25 cellular contexts compared by ENCODE assay signal in genomic region chr10:46236941-46237681, GRCh38. TPM values are rescaled to one million over a fixed set of nuclear protein-coding genes. Genes with fewer than 3 reads are reported as not detected.
DNase-seq lines count a peak whose midpoint lies in the region; ATAC-seq and TF ChIP-seq lines count a peak whose summit lies in the region.
"Had no signal": no experiment of that assay in that cellular context is flagged by ENCODE, and none has a peak within 500 bp of the region (broad histone marks: within the 10 kb centered on the region; RNA-seq: fewer than 3 reads in every experiment).

No MANE protein-coding gene starts in this region.

- DNase-seq in cardiac septum (ENCODE audit: low spot score) (peak; percentile 36), Right ventricle myocardium superior (no peak), memory B cell (ENCODE audit: low spot score in 2 of 2) (no peak), upper lobe of right lung (peak; percentile 44), ascending aorta (ENCODE audit: low spot score in 2 of 2) (no peak)
- DNase-seq in activated T-cell treated with anti-CD3 and anti-CD28 coated beads, Interleukin-2, amount 50 U/mL, for 72 hours: no peak
- DNase-seq: activated CD4-positive, alpha-beta T cell treated with anti-CD3 and anti-CD28 coated beads, Interleukin-2, amount 50 U/mL, for 1 hour; brain microvascular endothelial cell; DMS 273 treated with DMSO at 0.1 percent for 48 hours; NCI-H1105 treated with DMSO at 0.1 percent for 48 hours; NCI-H524 treated with DMSO at 0.1 percent for 48 hours; right cardiac atrium; stimulated activated CD4-positive, alpha-beta T cell treated with anti-CD3 and anti-CD28 coated beads, Interleukin-12 subunit alpha, Interleukin-12 subunit beta, amount 100 ng/mL, for 4 hours; WERI-Rb-1 had no signal

- peaks cover under 1% of the 10 kb centered on the region in 2 donors for H3K9me3 Mint-ChIP-seq in activated T-cell treated with anti-CD3 and anti-CD28 coated beads, Interleukin-2, amount 50 U/mL, for 72 hours
- H3K9me3 Mint-ChIP-seq in memory B cell: peaks cover 3% of the 10 kb centered on the region
- peaks cover 8% of the 10 kb centered on the region for H3K9me3 Mint-ChIP-seq in stimulated activated memory B cell treated with anti-CD40 and anti-IgM and Interleukin-4, amounts not matched to agents 10 μg/mL and 1 μg/mL and 100 μg/mL, for 72 hours

- H3K36me3 Mint-ChIP-seq in activated T-cell treated with anti-CD3 and anti-CD28 coated beads, Interleukin-2, amount 50 U/mL, for 72 hours (ENCODE audit: insufficient read depth in 2 of 2): peaks cover 6 to 11% of the 10 kb centered on the region in 2 donors
- H3K36me3 Mint-ChIP-seq in memory B cell: peaks cover 19% of the 10 kb centered on the region
- H3K36me3 Mint-ChIP-seq in stimulated activated memory B cell treated with anti-CD40 and anti-IgM and Interleukin-4, amounts not matched to agents 10 μg/mL and 1 μg/mL and 100 μg/mL, for 72 hours: peaks cover 30% of the 10 kb centered on the region

- H3K27ac ChIP-seq in upper lobe of right lung (no peak overlapping the region), ascending aorta (no peak overlapping the region)
- H3K27ac ChIP-seq: BLaER1, brain microvascular endothelial cell, HL-60, WERI-Rb-1 had no signal

- no peak for ATAC-seq in Right ventricle myocardium superior (ENCODE audit: poor library complexity)
- ATAC-seq in activated T-cell treated with anti-CD3 and anti-CD28 coated beads, Interleukin-2, amount 50 U/mL, for 72 hours (replicated peaks in 1 of 2): no peak
- no peak for ATAC-seq in memory B cell (ENCODE audit: low read depth)
- no peak for ATAC-seq in upper lobe of right lung
- no peak for ATAC-seq in stimulated activated memory B cell treated with anti-CD40 and anti-IgM and Interleukin-4, amounts not matched to agents 10 μg/mL and 1 μg/mL and 100 μg/mL, for 72 hours
- no peak for ATAC-seq in HG03439 (IDR thresholded peaks at IDR 0.05; ENCODE audit: unreplicated experiment)
- ATAC-seq: right cardiac atrium had no signal

- no peaks in the 10 kb centered on the region for H3K27me3 Mint-ChIP-seq in activated T-cell treated with anti-CD3 and anti-CD28 coated beads, Interleukin-2, amount 50 U/mL, for 72 hours (ENCODE audit: low read depth)
- H3K27me3 Mint-ChIP-seq in memory B cell: peaks cover 5% of the 10 kb centered on the region
- peaks cover 12% of the 10 kb centered on the region for H3K27me3 Mint-ChIP-seq in stimulated activated memory B cell treated with anti-CD40 and anti-IgM and Interleukin-4, amounts not matched to agents 10 μg/mL and 1 μg/mL and 100 μg/mL, for 72 hours

- H3K9me3 ChIP-seq in upper lobe of right lung: peaks cover 5% of the 10 kb centered on the region
- H3K9me3 ChIP-seq in ascending aorta: peaks cover 0 to 4% of the 10 kb centered on the region in 2 donors

- H3K4me3 ChIP-seq in upper lobe of right lung (no peak overlapping the region), ascending aorta (no peak overlapping the region)
- H3K4me3 ChIP-seq: BLaER1 had no signal

- H3K4me3 Mint-ChIP-seq in activated T-cell treated with anti-CD3 and anti-CD28 coated beads, Interleukin-2, amount 50 U/mL, for 72 hours: no peak overlapping the region
- H3K4me3 Mint-ChIP-seq in memory B cell: no peak overlapping the region
- no peak overlapping the region for H3K4me3 Mint-ChIP-seq in stimulated activated memory B cell treated with anti-CD40 and anti-IgM and Interleukin-4, amounts not matched to agents 10 μg/mL and 1 μg/mL and 100 μg/mL, for 72 hours

- no peaks in the 10 kb centered on the region for H3K36me3 ChIP-seq in upper lobe of right lung
- no peaks in the 10 kb centered on the region for H3K36me3 ChIP-seq in ascending aorta
- H3K36me3 ChIP-seq: brain microvascular endothelial cell, WERI-Rb-1 had no signal

- H3K27ac Mint-ChIP-seq in activated T-cell treated with anti-CD3 and anti-CD28 coated beads, Interleukin-2, amount 50 U/mL, for 72 hours: peak overlapping the region; percentile 5
- H3K27ac Mint-ChIP-seq in memory B cell: peak overlapping the region; percentile 54
- H3K27ac Mint-ChIP-seq in stimulated activated memory B cell treated with anti-CD40 and anti-IgM and Interleukin-4, amounts not matched to agents 10 μg/mL and 1 μg/mL and 100 μg/mL, for 72 hours: no peak overlapping the region

- no peaks in the 10 kb centered on the region for H3K4me1 ChIP-seq in upper lobe of right lung
- no peaks in the 10 kb centered on the region for H3K4me1 ChIP-seq in ascending aorta
- H3K4me1 ChIP-seq: BLaER1 had no signal

- H3K4me1 Mint-ChIP-seq in activated T-cell treated with anti-CD3 and anti-CD28 coated beads, Interleukin-2, amount 50 U/mL, for 72 hours (ENCODE audit: low read depth): peaks cover 21% of the 10 kb centered on the region
- no peaks in the 10 kb centered on the region for H3K4me1 Mint-ChIP-seq in memory B cell
- no peaks in the 10 kb centered on the region for H3K4me1 Mint-ChIP-seq in stimulated activated memory B cell treated with anti-CD40 and anti-IgM and Interleukin-4, amounts not matched to agents 10 μg/mL and 1 μg/mL and 100 μg/mL, for 72 hours

- intact Hi-C loops in cardiac septum (cut with DNase I) (no loop called here), Right ventricle myocardium superior (cut with DNase I) (no loop called here), upper lobe of right lung (cut with DNase I) (no loop called here), ascending aorta (cut with DNase I) (no loop called here)

- H3K27me3 ChIP-seq in upper lobe of right lung (no peaks in the 10 kb centered on the region), ascending aorta (no peaks in the 10 kb centered on the region)
- H3K27me3 ChIP-seq: BLaER1 had no signal

- TF ChIP-seq CTCF in upper lobe of right lung (IDR thresholded peaks at IDR 0.05): no peak
- TF ChIP-seq CTCF in ascending aorta (IDR thresholded peaks at IDR 0.05): no peak

RNA-seq across cellular contexts. Expression of gene ANTXRL, which starts 49.7 kb away (rescaled TPM):
- total RNA-seq in cardiac septum: not detected
- total RNA-seq in Right ventricle myocardium superior: not detected
- total RNA-seq in activated T-cell treated with anti-CD3 and anti-CD28 coated beads, Interleukin-2, amount 50 U/mL, for 72 hours: not detected
- not detected for total RNA-seq in upper lobe of right lung
- not detected for total RNA-seq in ascending aorta
- total RNA-seq: fibroblast of lung; kidney epithelial cell; myocyte; omental fat pad; SK-MEL-5; T-helper 2 cell treated with Interferon-gamma antibody and Interleukin-4, amounts not matched to agents 100 ng/mL and 5 ng/mL, for 36 hours; urinary bladder had no signal

Comparison
In these comparisons a context has a peak if more than half of its experiments do, and no peak if none do; other contexts are left out.
1. DNase-seq: peak in cardiac septum (single experiment) and upper lobe of right lung (single experiment); none in Right ventricle myocardium superior (single experiment), activated T-cell treated with anti-CD3 and anti-CD28 coated beads, Interleukin-2, amount 50 U/mL, for 72 hours (0 of 2), memory B cell (0 of 2) and ascending aorta (0 of 2).